24 cellular contexts compared by ENCODE assay signal in genomic region chr16:2030036-2030435, GRCh38. TPM values are rescaled to one million over a fixed set of nuclear protein-coding genes. Genes with fewer than 3 reads are reported as not detected.
A peak's percentile ranks its signal among the peaks of the same experiment; 100 is the strongest.
DNase-seq lines count a peak whose midpoint lies in the region; TF ChIP-seq lines count a peak whose summit lies in the region.
"Had no signal": no experiment of that assay in that cellular context is flagged by ENCODE, and none has a peak within 500 bp of the region (broad histone marks: within the 10 kb centered on the region; RNA-seq: fewer than 3 reads in every experiment).

No MANE protein-coding gene starts in this region.

- H3K27me3 ChIP-seq in breast epithelium: no peaks in the 10 kb centered on the region
- no peaks in the 10 kb centered on the region for H3K27me3 ChIP-seq in mammary epithelial cell (ENCODE audit: insufficient read depth, low read length)
- H3K27me3 ChIP-seq in suprapubic skin: no peaks in the 10 kb centered on the region
- no peaks in the 10 kb centered on the region for H3K27me3 ChIP-seq in smooth muscle cell (ENCODE audit: low read depth)
- H3K27me3 ChIP-seq: adrenal gland, colonic mucosa had no signal

- peak overlapping the region in 2 of 3 donors; percentile 74 to 93 for H3K4me3 ChIP-seq in breast epithelium
- H3K4me3 ChIP-seq in mammary epithelial cell (replicated peaks in 1 of 3; ENCODE audit: insufficient read depth in 1 of 3, low read depth in 2 of 3, low read length in 3 of 3): no peak overlapping the region
- peak overlapping the region; percentile 91 for H3K4me3 ChIP-seq in coronary artery
- peak overlapping the region; percentile 75 for H3K4me3 ChIP-seq in suprapubic skin
- no peak overlapping the region for H3K4me3 ChIP-seq in smooth muscle cell
- H3K4me3 ChIP-seq: adrenal gland, colonic mucosa had no signal

- no TSS peak for BruUV-seq in mammary epithelial cell (replicated peaks; lab: Mats Ljungman, UMichigan)

- H2AFZ ChIP-seq in mammary epithelial cell (ENCODE audit: low read depth, low read length) (no peak overlapping the region), smooth muscle cell (ENCODE audit: low read depth) (no peak overlapping the region)

- intact Hi-C loops in breast epithelium (cut with DNase I; ENCODE audit: low total_unique reads) (no loop called here), mammary epithelial cell (cut with micrococcal nuclease) (no loop called here)

- H3F3A ChIP-seq in smooth muscle cell (ENCODE audit: low read depth): no peaks in the 10 kb centered on the region

- H3K9ac ChIP-seq in mammary epithelial cell (ENCODE audit: insufficient read depth, low read length) (no peak overlapping the region), smooth muscle cell (ENCODE audit: low read depth) (no peak overlapping the region)

- H3K4me1 Mint-ChIP-seq in nephron: peaks cover 18% of the 10 kb centered on the region
- peaks cover 9% of the 10 kb centered on the region for H3K4me1 Mint-ChIP-seq in activated T-cell treated with anti-CD3 and anti-CD28 coated beads, Interleukin-2, amount 50 U/mL, for 24 hours (ENCODE audit: low read depth)

- peak overlapping the region; percentile 62 to 79 (median 75) for H3K4me3 Mint-ChIP-seq in nephron
- H3K4me3 Mint-ChIP-seq in activated T-cell treated with anti-CD3 and anti-CD28 coated beads, Interleukin-2, amount 50 U/mL, for 24 hours: no peak overlapping the region
- H3K4me3 Mint-ChIP-seq: activated CD4-positive, alpha-beta T cell treated with anti-CD3 and anti-CD28 coated beads, Interleukin-2, amount 10 ng/mL, durations not matched to agents 7 days and 5 days; activated T-cell treated with anti-CD3 and anti-CD28 coated beads, Interleukin-2, amount 50 U/mL, for 72 hours had no signal

- no peak for TF ChIP-seq EP300 in suprapubic skin (IDR thresholded peaks at IDR 0.05)

- peak overlapping the region in 1 of 3 experiments; percentile 42 for H3K27ac Mint-ChIP-seq in nephron
- H3K27ac Mint-ChIP-seq in activated T-cell treated with anti-CD3 and anti-CD28 coated beads, Interleukin-2, amount 50 U/mL, for 24 hours: no peak overlapping the region
- H3K27ac Mint-ChIP-seq: activated CD4-positive, alpha-beta T cell treated with anti-CD3 and anti-CD28 coated beads, Interleukin-2, amount 10 ng/mL, durations not matched to agents 7 days and 5 days; activated T-cell treated with anti-CD3 and anti-CD28 coated beads, Interleukin-2, amount 50 U/mL, for 72 hours had no signal

- H3K9me3 ChIP-seq in breast epithelium (no peaks in the 10 kb centered on the region), mammary epithelial cell (replicated peaks; ENCODE audit: insufficient read depth, low read length) (no peaks in the 10 kb centered on the region), suprapubic skin (no peaks in the 10 kb centered on the region), smooth muscle cell (replicated peaks; ENCODE audit: low read depth) (no peaks in the 10 kb centered on the region)
- H3K9me3 ChIP-seq: adrenal gland, colonic mucosa had no signal

- H3K36me3 Mint-ChIP-seq in nephron (ENCODE audit: low read depth): peaks cover 4% of the 10 kb centered on the region
- no peaks in the 10 kb centered on the region for H3K36me3 Mint-ChIP-seq in activated T-cell treated with anti-CD3 and anti-CD28 coated beads, Interleukin-2, amount 50 U/mL, for 24 hours (ENCODE audit: low read depth)

- H3K79me2 ChIP-seq in mammary epithelial cell (ENCODE audit: insufficient read depth, low read length) (no peaks in the 10 kb centered on the region), smooth muscle cell (ENCODE audit: low read depth) (peaks cover 15% of the 10 kb centered on the region)

- dilution Hi-C loops in mammary epithelial cell (cut with HindIII; ENCODE audit: low sequenced_read_pairs): loop anchor here (10.0 kb wide), 2 partner anchors 395 to 475 kb away; partner anchors contain the start of gene CCNF

- no peak for TF ChIP-seq POLR2A in breast epithelium (IDR thresholded peaks at IDR 0.05)
- TF ChIP-seq POLR2A in suprapubic skin (IDR thresholded peaks at IDR 0.05): no peak

- DNase-seq in breast epithelium (ENCODE audit: low spot score in 2 of 2) (no peak), mammary epithelial cell (no peak), coronary artery (ENCODE audit: low spot score) (no peak), suprapubic skin (ENCODE audit: low spot score in 2 of 2) (no peak), smooth muscle cell (lab: John Stamatoyannopoulos, UW; ENCODE audit: unreplicated experiment) (no peak)
- DNase-seq in activated CD4-positive, alpha-beta T cell treated with anti-CD3 and anti-CD28 coated beads for 4 hours: no peak
- DNase-seq in activated T-cell treated with anti-CD3 and anti-CD28 coated beads, Interleukin-2, amount 50 U/mL, for 24 hours: no peak
- DNase-seq: activated CD4-positive, alpha-beta T cell treated with anti-CD3 and anti-CD28 coated beads, Interleukin-2, amount 10 ng/mL, durations not matched to agents 7 days and 5 days; activated naive CD4-positive, alpha-beta T cell treated with Interleukin-2 at 50 U/mL for 16 hours; activated T-cell treated with anti-CD3 and anti-CD28 coated beads, Interleukin-2, amount 50 U/mL, for 72 hours; adrenal gland; colonic mucosa; GDM1; GOT3; NCI-H187; occipital lobe; retina; RPMI8226; stimulated activated naive CD8-positive, alpha-beta T cell treated with anti-CD3 and anti-CD28 coated beads, Interleukin-15, Interleukin-2, amounts not matched to agents 100 U/mL and 50 U/mL, for 24 hours; trophoblast cell had no signal

- 92% methylated on average over 11 of the region's 11 CpGs for WGBS in mammary epithelial cell (ENCODE audit: low coverage, missing lambda C conversion rate)
- WGBS in suprapubic skin: 85% methylated on average over 9 of the region's 11 CpGs
- 89% methylated on average over 11 of the region's 11 CpGs for WGBS in smooth muscle cell (ENCODE audit: low lambda C conversion rate)

- peaks cover 3% of the 10 kb centered on the region for H3K27me3 Mint-ChIP-seq in nephron (ENCODE audit: low read depth)
- H3K27me3 Mint-ChIP-seq in activated T-cell treated with anti-CD3 and anti-CD28 coated beads, Interleukin-2, amount 50 U/mL, for 24 hours: peaks cover 15% of the 10 kb centered on the region

- in situ Hi-C loops in mammary epithelial cell (cut with MboI; ENCODE audit: low sequenced_read_pairs in 2 of 2): no loop called here

- H3K27ac ChIP-seq in breast epithelium (peak overlapping the region; percentile 29 to 84), mammary epithelial cell (ENCODE audit: insufficient read depth, low read depth, low read length) (no peak overlapping the region), coronary artery (peak overlapping the region in 1 of 2 donors; percentile 45), suprapubic skin (no peak overlapping the region), smooth muscle cell (ENCODE audit: low read depth) (no peak overlapping the region)
- H3K27ac ChIP-seq: 22Rv1, VCaP had no signal

- CTCF ChIA-PET in mammary epithelial cell (lab: Charles Lee; ENCODE audit: low non-redundant PET): no interaction called here

- H3K36me3 ChIP-seq in breast epithelium (no peaks in the 10 kb centered on the region), mammary epithelial cell (ENCODE audit: insufficient read depth, low read length) (no peaks in the 10 kb centered on the region), suprapubic skin (no peaks in the 10 kb centered on the region), smooth muscle cell (ENCODE audit: low read depth) (no peaks in the 10 kb centered on the region)
- H3K36me3 ChIP-seq: adrenal gland, colonic mucosa had no signal

- H4K20me1 ChIP-seq in mammary epithelial cell (ENCODE audit: insufficient read depth, low read length): no peaks in the 10 kb centered on the region
- peaks cover 12% of the 10 kb centered on the region for H4K20me1 ChIP-seq in smooth muscle cell (ENCODE audit: low read depth)

- H3K4me2 ChIP-seq in mammary epithelial cell (ENCODE audit: insufficient read depth, low read depth, low read length) (no peak overlapping the region), smooth muscle cell (no peak overlapping the region)

- H3K4me1 ChIP-seq in breast epithelium (peaks cover 19 to 47% of the 10 kb centered on the region in 2 donors), mammary epithelial cell (ENCODE audit: insufficient read depth, low read length) (peaks cover 26% of the 10 kb centered on the region), suprapubic skin (peaks cover 48% of the 10 kb centered on the region), smooth muscle cell (ENCODE audit: low read depth) (peaks cover 14% of the 10 kb centered on the region)
- H3K4me1 ChIP-seq: colonic mucosa had no signal

- no peak for TF ChIP-seq CTCF in breast epithelium (IDR thresholded peaks at IDR 0.05)
- TF ChIP-seq CTCF in mammary epithelial cell (conservative IDR thresholded peaks at IDR 0.05 in 1 of 2, IDR thresholded peaks at IDR 0.05 in 1 of 2; ENCODE audit: extremely low read depth in 1 of 2, insufficient read depth in 1 of 2, low read depth in 1 of 2, low read length in 2 of 2): no peak
- TF ChIP-seq CTCF in coronary artery (IDR thresholded peaks at IDR 0.05): no peak
- TF ChIP-seq CTCF in nephron (IDR thresholded peaks at IDR 0.05; ENCODE audit: unreplicated experiment in 3 of 3): no peak
- no peak for TF ChIP-seq CTCF in suprapubic skin (IDR thresholded peaks at IDR 0.05)
- TF ChIP-seq CTCF in smooth muscle cell (IDR thresholded peaks at IDR 0.05; ENCODE audit: borderline replicate concordance, insufficient read depth, poor library complexity, severe bottlenecking): no peak

- no peaks in the 10 kb centered on the region for H3K9me3 Mint-ChIP-seq in nephron
- no peaks in the 10 kb centered on the region for H3K9me3 Mint-ChIP-seq in activated T-cell treated with anti-CD3 and anti-CD28 coated beads, Interleukin-2, amount 50 U/mL, for 24 hours
- H3K9me3 Mint-ChIP-seq: activated CD4-positive, alpha-beta T cell treated with anti-CD3 and anti-CD28 coated beads, Interleukin-2, amount 10 ng/mL, durations not matched to agents 7 days and 5 days; activated T-cell treated with anti-CD3 and anti-CD28 coated beads, Interleukin-2, amount 50 U/mL, for 72 hours had no signal

RNA-seq across cellular contexts. Expression of gene NHERF2, which starts 3.3 kb away (rescaled TPM):
- total RNA-seq in breast epithelium (10 to 100 TPM; 31.5 to 58.3 (median 38.9) TPM), mammary epithelial cell (10 to 100 TPM in 1 of 2 donors, 1 to 10 TPM in 1; 8.3 to 19.0 TPM), suprapubic skin (10 to 100 TPM; 13.8 to 36.5 (median 21.8) TPM), smooth muscle cell (14.4 and 21.8 TPM in 2 replicates)
- polyA plus RNA-seq in mammary epithelial cell (9.5 TPM), smooth muscle cell (40.2 and 56.8 TPM in 2 replicates)
- polyA minus RNA-seq in mammary epithelial cell: 0.62 TPM

RNA-seq across cellular contexts. Expression of gene NPW, which starts 10.5 kb away (rescaled TPM):
- not detected for total RNA-seq in breast epithelium
- total RNA-seq in mammary epithelial cell: 1 to 10 TPM in 1 of 2 donors, not detected in 1; 1.6 TPM
- polyA plus RNA-seq in mammary epithelial cell: 0.18 TPM
- not detected for polyA minus RNA-seq in mammary epithelial cell
- total RNA-seq in suprapubic skin: 1 to 10 TPM in 2 of 4 donors, under 1 TPM in 1, not detected in 1; 0.65 to 5.6 (median 3.0) TPM
- 13.1 and 30.9 TPM in 2 replicates for total RNA-seq in smooth muscle cell
- polyA plus RNA-seq in smooth muscle cell: 185 and 193 TPM in 2 replicates
- total RNA-seq: frontal cortex, occipital lobe had no signal

RNA-seq across cellular contexts. Expression of gene NTHL1, which starts 17.6 kb away (rescaled TPM):
- total RNA-seq in breast epithelium (10 to 100 TPM; 10.6 to 27.9 (median 16.1) TPM), mammary epithelial cell (10 to 100 TPM; 11.3 to 23.2 TPM), suprapubic skin (10 to 100 TPM; 15.9 to 40.5 (median 20.9) TPM), smooth muscle cell (14.6 and 23.8 TPM in 2 replicates)
- polyA plus RNA-seq in mammary epithelial cell (21.3 TPM), smooth muscle cell (36.5 and 39.3 TPM in 2 replicates)
- 13.9 TPM for polyA minus RNA-seq in mammary epithelial cell

RNA-seq across cellular contexts. Expression of gene TSC2, which starts 17.7 kb away (rescaled TPM):
- total RNA-seq in breast epithelium (10 to 100 TPM; 41.6 to 52.4 (median 48.9) TPM), mammary epithelial cell (10 to 100 TPM; 56.2 to 92.0 TPM), suprapubic skin (100 to 1,000 TPM; 103 to 193 (median 143) TPM), smooth muscle cell (29.7 and 64.5 TPM in 2 replicates)
- polyA plus RNA-seq in mammary epithelial cell (33.9 TPM), smooth muscle cell (74.7 and 110 TPM in 2 replicates)
- 155 TPM for polyA minus RNA-seq in mammary epithelial cell

RNA-seq across cellular contexts. Expression of gene ZNF598, which starts 20.4 kb away (rescaled TPM):
- 10 to 100 TPM; 16.0 to 25.2 (median 22.2) TPM for total RNA-seq in breast epithelium
- total RNA-seq in mammary epithelial cell: 100 to 1,000 TPM in 1 of 2 donors, 10 to 100 TPM in 1; 31.8 to 133 TPM
- 45.4 TPM for polyA plus RNA-seq in mammary epithelial cell
- 13.2 TPM for polyA minus RNA-seq in mammary epithelial cell
- 100 to 1,000 TPM in 1 of 4 donors, 10 to 100 TPM in 3; 69.4 to 103 (median 84.0) TPM for total RNA-seq in suprapubic skin
- 23.2 and 27.2 TPM in 2 replicates for total RNA-seq in smooth muscle cell
- polyA plus RNA-seq in smooth muscle cell: 27.9 and 32.7 TPM in 2 replicates

Comparison
In these comparisons a context has a peak if more than half of its experiments do, and no peak if none do; other contexts are left out.
1. H3K27ac ChIP-seq: peak in breast epithelium (2 of 2); none in mammary epithelial cell (single experiment), suprapubic skin (single experiment) and smooth muscle cell (single experiment).
2. H3K4me3 ChIP-seq: peak in breast epithelium (2 of 3), coronary artery (single experiment) and suprapubic skin (single experiment); none in mammary epithelial cell (0 of 3) and smooth muscle cell (single experiment).